Comparison of ENCODE assay signal across 15 cellular contexts in the genomic region with DNA sequence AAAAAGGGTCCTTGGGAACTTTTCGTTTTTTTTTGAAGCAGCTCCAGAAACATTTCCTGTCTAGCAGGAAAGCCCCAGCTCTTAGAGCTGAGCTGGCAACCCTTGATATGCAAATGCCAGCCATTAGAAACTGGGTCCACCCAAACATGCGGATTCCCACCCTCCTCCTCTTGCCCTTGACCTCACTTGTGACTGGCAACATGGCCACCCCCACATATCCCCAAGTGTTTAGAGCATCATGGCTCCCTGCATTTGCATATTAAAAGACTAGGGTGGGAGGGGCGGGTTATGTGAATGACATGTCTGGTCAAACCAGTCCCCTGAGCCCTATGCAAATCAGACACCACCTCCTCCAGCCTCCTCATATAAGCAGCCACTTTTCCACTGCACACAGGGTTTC.
A peak's percentile ranks its signal among the peaks of the same experiment; 100 is the strongest.
DNase-seq lines count a peak whose midpoint lies in the region; ATAC-seq and TF ChIP-seq lines count a peak whose summit lies in the region.
"Had no signal": no experiment of that assay in that cellular context is flagged by ENCODE, and none has a peak within 500 bp of the region (broad histone marks: within the 10 kb centered on the region; RNA-seq: fewer than 3 reads in every experiment).

No MANE protein-coding gene starts in this region.

- peaks cover 11% of the 10 kb centered on the region for H3K4me1 ChIP-seq in ES-I3 (ENCODE audit: insufficient read depth, low read length)
- no peaks in the 10 kb centered on the region for H3K4me1 ChIP-seq in OCI-LY7 (ENCODE audit: insufficient read depth, low read length, poor library complexity, severe bottlenecking)
- H3K4me1 ChIP-seq: ascending aorta, upper lobe of right lung had no signal

- H3K27ac Mint-ChIP-seq in effector memory CD8-positive, alpha-beta T cell: no peak overlapping the region
- H3K27ac Mint-ChIP-seq: activated B cell treated with CpG ODN at 0.5 μM for 24 hours; activated T-cell treated with anti-CD3 and anti-CD28 coated beads, Interleukin-2, amount 50 U/mL, for 24 hours had no signal

- no peaks in the 10 kb centered on the region for H3K4me1 Mint-ChIP-seq in effector memory CD8-positive, alpha-beta T cell (ENCODE audit: low read depth in 2 of 2)
- H3K4me1 Mint-ChIP-seq: activated B cell treated with CpG ODN at 0.5 μM for 24 hours had no signal

- peak overlapping the region; percentile 14; the same call in 1 of the 2 replicates for H3K9ac ChIP-seq in ES-I3 (ENCODE audit: low read depth, low read length)

- peak; percentile 67 for ATAC-seq in HG02759 (IDR thresholded peaks at IDR 0.05; ENCODE audit: unreplicated experiment)
- no peak for ATAC-seq in effector memory CD8-positive, alpha-beta T cell (replicated peaks)
- no peak for ATAC-seq in HG03571 (IDR thresholded peaks at IDR 0.05; ENCODE audit: unreplicated experiment)
- ATAC-seq: Panc1, upper lobe of right lung had no signal

- H3K27me3 Mint-ChIP-seq in effector memory CD8-positive, alpha-beta T cell: no peaks in the 10 kb centered on the region
- H3K27me3 Mint-ChIP-seq: activated B cell treated with CpG ODN at 0.5 μM for 24 hours; activated T-cell treated with anti-CD3 and anti-CD28 coated beads, Interleukin-2, amount 50 U/mL, for 24 hours had no signal

- H3K36me3 ChIP-seq in ES-I3 (ENCODE audit: insufficient read depth, low read length) (no peaks in the 10 kb centered on the region), OCI-LY7 (ENCODE audit: insufficient read depth, low read length) (no peaks in the 10 kb centered on the region)
- H3K36me3 ChIP-seq: ascending aorta, sigmoid colon, upper lobe of right lung had no signal

- H3K9me3 Mint-ChIP-seq in effector memory CD8-positive, alpha-beta T cell: peaks cover 7 to 17% of the 10 kb centered on the region in 2 donors
- H3K9me3 Mint-ChIP-seq: activated B cell treated with CpG ODN at 0.5 μM for 24 hours; activated T-cell treated with anti-CD3 and anti-CD28 coated beads, Interleukin-2, amount 50 U/mL, for 24 hours had no signal

- intact Hi-C loops in OCI-LY7 (cut with micrococcal nuclease; ENCODE audit: unreplicated experiment): no loop called here

- peak overlapping the region; percentile 51; the same call in 1 of the 2 replicates for H2AFZ ChIP-seq in OCI-LY7 (ENCODE audit: low read length)

- H3K4me3 Mint-ChIP-seq in effector memory CD8-positive, alpha-beta T cell: no peak overlapping the region
- H3K4me3 Mint-ChIP-seq: activated B cell treated with CpG ODN at 0.5 μM for 24 hours; activated T-cell treated with anti-CD3 and anti-CD28 coated beads, Interleukin-2, amount 50 U/mL, for 24 hours had no signal

- no peak overlapping the region for H3K4me3 ChIP-seq in OCI-LY7 (ENCODE audit: low read depth, low read length, poor library complexity, severe bottlenecking)
- H3K4me3 ChIP-seq: ascending aorta, sigmoid colon, upper lobe of right lung had no signal

- no peak overlapping the region for H3K4me2 ChIP-seq in OCI-LY7 (ENCODE audit: low read length)

- H3K27ac ChIP-seq in OCI-LY7 (ENCODE audit: low read depth, low read length, poor library complexity, severe bottlenecking): no peak overlapping the region
- H3K27ac ChIP-seq: ascending aorta, sigmoid colon, upper lobe of right lung had no signal

- H3K79me2 ChIP-seq in OCI-LY7 (ENCODE audit: insufficient read depth, low read depth, low read length): no peaks in the 10 kb centered on the region

- H4K20me1 ChIP-seq in OCI-LY7 (ENCODE audit: insufficient read depth, low read length): no peaks in the 10 kb centered on the region

- POLR2A ChIA-PET in OCI-LY7 (lab: Charles Lee): interaction anchor here (0.6 kb wide), 3 partner anchors 32 to 931 kb away, joined by 3 read pairs; no protein-coding TSS in a partner anchor

- H3K36me3 Mint-ChIP-seq in effector memory CD8-positive, alpha-beta T cell (ENCODE audit: insufficient read depth): no peaks in the 10 kb centered on the region

- no TSS peak for BruUV-seq in OCI-LY7 (replicated peaks; lab: Mats Ljungman, UMichigan)

- CTCF ChIA-PET in OCI-LY7 (lab: Charles Lee; ENCODE audit: unreplicated experiment): no interaction called here

- TF ChIP-seq CTCF in OCI-LY7 (conservative IDR thresholded peaks at IDR 0.05; ENCODE audit: low read length): no peak

- DNase-seq in OCI-LY7 (ENCODE audit: low spot score) (no peak), iPS DF 19.7 (ENCODE audit: low read depth, low spot score) (peak; percentile 94), hepatic stellate cell (ENCODE audit: low spot score) (no peak)
- no peak for DNase-seq in effector memory CD8-positive, alpha-beta T cell
- DNase-seq in stimulated activated CD4-positive, alpha-beta T cell treated with anti-CD3 and anti-CD28 coated beads, Interleukin-4, amount 100 ng/mL, for 24 hours: no peak
- DNase-seq: activated B cell treated with CpG ODN at 0.5 μM for 24 hours; activated T-cell treated with anti-CD3 and anti-CD28 coated beads, Interleukin-2, amount 50 U/mL, for 24 hours; NCI-H1092 treated with DMSO at 0.1 percent for 48 hours; sigmoid colon; upper lobe of right lung had no signal

- no peaks in the 10 kb centered on the region for H3K9me2 ChIP-seq in OCI-LY7 (ENCODE audit: insufficient read depth, low read length)

- no peaks in the 10 kb centered on the region for H3K9me3 ChIP-seq in ES-I3 (ENCODE audit: control insufficient read depth, insufficient read depth, low read length)
- H3K9me3 ChIP-seq in OCI-LY7 (ENCODE audit: low read length): no peaks in the 10 kb centered on the region
- H3K9me3 ChIP-seq: ascending aorta, sigmoid colon, upper lobe of right lung had no signal
